8 cellular contexts compared by ENCODE assay signal in the genomic region with DNA sequence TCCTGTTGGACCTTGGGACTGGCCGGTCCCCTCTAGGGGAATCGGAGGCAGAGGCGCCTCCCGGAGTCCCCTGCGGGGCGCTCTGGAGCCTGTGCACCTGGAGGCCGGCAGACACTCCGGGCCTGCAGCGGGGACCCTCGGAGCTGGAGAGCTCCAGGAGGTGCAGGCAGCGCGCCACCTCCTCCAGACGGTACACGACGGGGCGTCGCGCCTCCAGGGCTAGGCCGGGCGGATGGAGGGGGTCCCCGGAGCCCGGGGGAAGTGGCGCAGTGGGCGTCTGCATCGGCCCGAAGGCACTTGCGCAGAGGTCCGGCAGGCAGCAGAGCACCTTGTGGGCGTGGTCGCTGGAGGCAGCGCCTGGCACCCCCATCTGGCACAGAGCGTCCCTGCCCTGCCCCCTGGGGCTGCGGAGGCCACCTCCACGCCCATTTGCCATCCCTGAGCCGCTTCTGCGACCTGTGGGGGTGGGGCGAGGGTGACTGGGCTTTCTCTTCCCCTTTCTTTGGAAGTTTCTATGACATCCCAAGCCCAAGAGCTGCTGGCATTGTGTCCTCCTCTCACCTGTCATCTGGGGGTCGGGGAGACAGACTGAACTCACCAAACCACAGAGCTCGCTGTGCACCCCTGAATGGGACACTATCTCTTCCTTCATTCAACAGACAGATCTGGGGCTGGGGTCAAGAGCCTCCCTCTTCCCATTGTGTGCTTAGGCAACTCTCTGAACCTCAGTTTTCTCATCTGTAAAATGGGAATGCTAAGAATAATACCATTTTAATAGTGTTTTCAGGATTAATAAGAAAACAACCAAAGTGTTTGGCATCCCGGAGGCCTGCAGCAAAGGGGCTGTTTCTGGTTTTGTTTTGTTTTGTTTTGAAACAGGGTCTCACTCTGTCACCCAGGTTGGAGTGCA. TPM values are rescaled to one million over a fixed set of nuclear protein-coding genes. Genes with fewer than 3 reads are reported as not detected.
A peak's percentile ranks its signal among the peaks of the same experiment; 100 is the strongest.
DNase-seq lines count a peak whose midpoint lies in the region; ATAC-seq and TF ChIP-seq lines count a peak whose summit lies in the region.

No MANE protein-coding gene starts in this region.

- H3K4me3 ChIP-seq in Caco-2 (ENCODE audit: low read depth, low read length) (no peak overlapping the region; the same call in 1 of the 2 replicates), skeletal muscle cell (ENCODE audit: low read depth, low read length) (peak overlapping the region; percentile 28)

- peaks cover 18% of the 10 kb centered on the region for H3K4me1 ChIP-seq in Caco-2

- H3K4me1 Mint-ChIP-seq in Caco-2 (ENCODE audit: low read depth, unreplicated experiment), result peaks cover 7% of the 10 kb centered on the region
- H3K4me1 Mint-ChIP-seq in activated CD8-positive, alpha-beta memory T cell treated with anti-CD3 and anti-CD28 coated beads, Interleukin-2, amount 10 ng/mL, durations not matched to agents 7 days and 5 days, result peaks cover 3% of the 10 kb centered on the region

- H3K9me3 ChIP-seq in Caco-2, result no peaks in the 10 kb centered on the region

- no peaks in the 10 kb centered on the region for H3K27me3 ChIP-seq in Caco-2 (replicated peaks; ENCODE audit: control insufficient read depth, insufficient read depth, low read length)

- BruUV-seq in Caco-2 (replicated peaks; lab: Mats Ljungman, UMichigan), result no TSS peak

- CTCF ChIA-PET in Caco-2 (lab: Charles Lee), result interaction anchor here (0.6 to 1.6 kb wide), 5 partner anchors 35 to 186 kb away, joined by 4 to 22 read pairs (median 8); no protein-coding TSS in a partner anchor
- CTCF ChIA-PET in activated CD8-positive, alpha-beta memory T cell treated with anti-CD3 and anti-CD28 coated beads, Interleukin-2, amount 10 ng/mL, durations not matched to agents 7 days and 5 days (lab: Charles Lee), result interaction anchor here (2.9 kb wide), 1 partner anchor 105 kb away, joined by 9 read pairs; no protein-coding TSS in a partner anchor

- no peaks in the 10 kb centered on the region for H3K36me3 ChIP-seq in Caco-2 (ENCODE audit: control insufficient read depth, insufficient read depth, low read length)

- POLR2A ChIA-PET in Caco-2 (lab: Charles Lee), result no interaction called here

- intact Hi-C loops in Caco-2 (cut with micrococcal nuclease; ENCODE audit: unreplicated experiment) (loop anchor here (1.0 to 5.0 kb wide), 4 partner anchors 34 to 324 kb away; partner anchors contain the start of genes ALKBH2 and CORO1C), left ventricle myocardium superior (cut with micrococcal nuclease) (no loop called here)

- TF ChIP-seq CTCF in Caco-2 (IDR thresholded peaks at IDR 0.05; ENCODE audit: insufficient read depth in 1 of 2, low read depth in 1 of 2, low read length in 1 of 2, severe bottlenecking in 1 of 2, unreplicated experiment in 1 of 2), result no peak

- peak; percentile 61 for ATAC-seq in HG03439 (IDR thresholded peaks at IDR 0.05; ENCODE audit: unreplicated experiment)
- ATAC-seq in activated CD8-positive, alpha-beta memory T cell treated with anti-CD3 and anti-CD28 coated beads, Interleukin-2, amount 10 ng/mL, durations not matched to agents 7 days and 5 days, result peak; percentile 61
- peak; percentile 55 for ATAC-seq in left ventricle myocardium superior
- no peak for ATAC-seq in HG03045 (IDR thresholded peaks at IDR 0.05; ENCODE audit: unreplicated experiment)

- DNase-seq in Caco-2 (peak in 1 of 2 experiments; percentile 37), left ventricle myocardium superior (peak; percentile 76), skeletal muscle cell (ENCODE audit: low read depth) (no peak), NCI-H2196 (lab: John Stamatoyannopoulos, UW; ENCODE audit: unreplicated experiment) (no peak), NCI-H1694 (lab: John Stamatoyannopoulos, UW) (no peak)
- DNase-seq in activated CD8-positive, alpha-beta memory T cell treated with anti-CD3 and anti-CD28 coated beads, Interleukin-2, amount 10 ng/mL, durations not matched to agents 7 days and 5 days, result no peak

- H3K4me3 Mint-ChIP-seq in Caco-2 (ENCODE audit: unreplicated experiment), result peak overlapping the region; percentile 23
- H3K4me3 Mint-ChIP-seq in activated CD8-positive, alpha-beta memory T cell treated with anti-CD3 and anti-CD28 coated beads, Interleukin-2, amount 10 ng/mL, durations not matched to agents 7 days and 5 days, result no peak overlapping the region

- no peaks in the 10 kb centered on the region for H3K9me3 Mint-ChIP-seq in Caco-2 (ENCODE audit: unreplicated experiment)
- H3K9me3 Mint-ChIP-seq in activated CD8-positive, alpha-beta memory T cell treated with anti-CD3 and anti-CD28 coated beads, Interleukin-2, amount 10 ng/mL, durations not matched to agents 7 days and 5 days (ENCODE audit: low read depth), result no peaks in the 10 kb centered on the region

- H3K27me3 Mint-ChIP-seq in Caco-2 (ENCODE audit: insufficient read depth, unreplicated experiment), result no peaks in the 10 kb centered on the region
- H3K27me3 Mint-ChIP-seq in activated CD8-positive, alpha-beta memory T cell treated with anti-CD3 and anti-CD28 coated beads, Interleukin-2, amount 10 ng/mL, durations not matched to agents 7 days and 5 days, result peaks cover 18% of the 10 kb centered on the region

- H3K27ac Mint-ChIP-seq in Caco-2 (ENCODE audit: unreplicated experiment), result no peak overlapping the region
- peak overlapping the region; percentile 43 for H3K27ac Mint-ChIP-seq in activated CD8-positive, alpha-beta memory T cell treated with anti-CD3 and anti-CD28 coated beads, Interleukin-2, amount 10 ng/mL, durations not matched to agents 7 days and 5 days

- H3K36me3 Mint-ChIP-seq in Caco-2 (ENCODE audit: insufficient read depth, unreplicated experiment), result no peaks in the 10 kb centered on the region
- no peaks in the 10 kb centered on the region for H3K36me3 Mint-ChIP-seq in activated CD8-positive, alpha-beta memory T cell treated with anti-CD3 and anti-CD28 coated beads, Interleukin-2, amount 10 ng/mL, durations not matched to agents 7 days and 5 days

RNA-seq across cellular contexts. Expression of gene CORO1C, which starts 37.5 kb away (rescaled TPM):
- total RNA-seq in Caco-2 (2022) (176 and 195 TPM in 2 replicates), left ventricle myocardium superior (68.0 TPM)
- total RNA-seq in activated CD8-positive, alpha-beta memory T cell treated with anti-CD3 and anti-CD28 coated beads, Interleukin-2, amount 10 ng/mL, durations not matched to agents 7 days and 5 days, result 10 to 100 TPM; 54.3 to 63.0 TPM
